Comparison of ENCODE assay signal across 9 cellular contexts in the genomic region with DNA sequence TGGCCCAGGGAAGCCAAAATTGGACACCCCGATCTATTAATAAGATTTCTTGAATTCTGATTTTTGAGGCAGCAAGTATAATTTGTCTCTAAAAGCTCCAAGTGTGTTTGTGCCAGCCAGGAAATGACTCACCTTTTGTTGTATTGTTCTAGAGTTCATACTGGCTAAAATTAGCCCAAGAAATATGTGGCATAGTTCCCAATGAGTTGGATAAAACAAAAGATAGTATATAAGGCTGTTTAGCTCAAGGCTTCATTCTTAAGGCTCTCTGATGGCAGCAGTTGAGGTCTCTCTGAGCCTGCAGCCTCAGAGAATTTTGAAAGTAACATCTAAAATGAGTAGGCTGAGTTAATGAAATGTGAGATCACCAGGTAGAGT. TPM values are rescaled to one million over a fixed set of nuclear protein-coding genes. Genes with fewer than 3 reads are reported as not detected.
A peak's percentile ranks its signal among the peaks of the same experiment; 100 is the strongest.
DNase-seq lines count a peak whose midpoint lies in the region; ATAC-seq and TF ChIP-seq lines count a peak whose summit lies in the region.
"Had no signal": no experiment of that assay in that cellular context is flagged by ENCODE, and none has a peak within 500 bp of the region (broad histone marks: within the 10 kb centered on the region; RNA-seq: fewer than 3 reads in every experiment).

No MANE protein-coding gene starts in this region.

- H2BK12ac ChIP-seq in H9 (ENCODE audit: insufficient read length, low read depth, low read length) (no peak overlapping the region), neuronal stem cell (ENCODE audit: low read length) (no peak overlapping the region)

- no peak overlapping the region for H4K5ac ChIP-seq in H9 (ENCODE audit: insufficient read length, low read depth, low read length)

- no peak overlapping the region for H3K23ac ChIP-seq in H9 (ENCODE audit: insufficient read length, low read depth, low read length)
- no peak overlapping the region for H3K23ac ChIP-seq in neuronal stem cell (ENCODE audit: low read depth, low read length, poor library complexity)

- no peaks in the 10 kb centered on the region for H3K9me3 ChIP-seq in H9 (ENCODE audit: control insufficient read depth, low read depth, low read length)
- H3K9me3 ChIP-seq in skeletal muscle satellite cell (replicated peaks; ENCODE audit: low read length), result no peaks in the 10 kb centered on the region
- no peaks in the 10 kb centered on the region for H3K9me3 ChIP-seq in neuronal stem cell (replicated peaks in 1 of 2; ENCODE audit: control insufficient read depth in 2 of 2, insufficient read depth in 1 of 2, low read depth in 1 of 2, low read length in 2 of 2)
- H3K9me3 ChIP-seq: ovary had no signal

- H3K27ac Mint-ChIP-seq in H9, result peak overlapping the region in 2 of 3 experiments; percentile 76 to 90; a peak in 3 of 7 replicates

- H2AFZ ChIP-seq in H9 (ENCODE audit: low read length), result no peak overlapping the region
- no peak overlapping the region for H2AFZ ChIP-seq in neuronal stem cell (ENCODE audit: low read length)

- no peak for DNase-seq in H9
- DNase-seq in SW480 (ENCODE audit: low spot score), result peak; percentile 67
- DNase-seq in fibroblast of villous mesenchyme (ENCODE audit: low read depth), result peak; percentile 53
- DNase-seq in KG1 (lab: John Stamatoyannopoulos, UW), result no peak
- DNase-seq in neuronal stem cell (ENCODE audit: low spot score), result no peak
- DNase-seq: NCI-H1930, ovary had no signal

- H3T11ph ChIP-seq in H9 (ENCODE audit: low read length), result no peak overlapping the region

- H4K20me1 ChIP-seq in H9 (ENCODE audit: control insufficient read depth, insufficient read depth, insufficient read length), result no peaks in the 10 kb centered on the region

- no peaks in the 10 kb centered on the region for H3K27me3 ChIP-seq in H9 (ENCODE audit: insufficient read depth, low read length)
- H3K27me3 ChIP-seq in skeletal muscle satellite cell (ENCODE audit: control insufficient read depth, insufficient read depth, low read length), result no peaks in the 10 kb centered on the region
- no peaks in the 10 kb centered on the region for H3K27me3 ChIP-seq in neuronal stem cell (ENCODE audit: control insufficient read depth in 3 of 3, insufficient read depth in 3 of 3, low read depth in 1 of 3, low read length in 3 of 3)
- H3K27me3 ChIP-seq: ovary had no signal

- H4K8ac ChIP-seq in H9 (replicated peaks; ENCODE audit: insufficient read length, low read depth, low read length) (no peak overlapping the region), neuronal stem cell (ENCODE audit: low read depth, low read length) (no peak overlapping the region)

- H3K4me3 ChIP-seq in fibroblast of villous mesenchyme (ENCODE audit: low read depth, low read length) (no peak overlapping the region), skeletal muscle satellite cell (ENCODE audit: low read length) (peak overlapping the region; percentile 21), neuronal stem cell (ENCODE audit: low read length in 2 of 2) (no peak overlapping the region)
- H3K4me3 ChIP-seq: ovary had no signal

- no peak overlapping the region for H3K4ac ChIP-seq in H9 (ENCODE audit: low read depth, low read length)
- no peak overlapping the region for H3K4ac ChIP-seq in neuronal stem cell (ENCODE audit: low read length)

- H3K79me2 ChIP-seq in H9 (ENCODE audit: insufficient read depth, low read length), result no peaks in the 10 kb centered on the region

- no peak overlapping the region for H2BK120ac ChIP-seq in H9 (ENCODE audit: low read depth, low read length, poor library complexity, severe bottlenecking)
- H2BK120ac ChIP-seq in neuronal stem cell (ENCODE audit: low read depth, low read length), result no peak overlapping the region

- H3K14ac ChIP-seq in H9 (ENCODE audit: insufficient read depth, low read length) (no peak overlapping the region), neuronal stem cell (ENCODE audit: low read length) (no peak overlapping the region)

- H3K4me1 ChIP-seq in H9 (ENCODE audit: insufficient read depth, low read length), result peaks cover 2% of the 10 kb centered on the region; the same call in 1 of the 2 replicates
- peaks cover 43% of the 10 kb centered on the region for H3K4me1 ChIP-seq in skeletal muscle satellite cell (ENCODE audit: control insufficient read depth, insufficient read depth, low read length)
- H3K4me1 ChIP-seq in neuronal stem cell (ENCODE audit: control insufficient read depth in 2 of 2, insufficient read depth in 1 of 2, low read depth in 1 of 2, low read length in 2 of 2), result no peaks in the 10 kb centered on the region

- H3K36me3 Mint-ChIP-seq in H9 (ENCODE audit: insufficient read depth in 1 of 3, low read depth in 3 of 3), result peaks cover 21 to 74% (median 62%) of the 10 kb centered on the region in 3 experiments; a peak in 6 of 7 replicates

- no peaks in the 10 kb centered on the region for H3K27me3 Mint-ChIP-seq in H9 (ENCODE audit: low read depth)

- no peak overlapping the region for H2BK20ac ChIP-seq in H9 (ENCODE audit: low read depth, low read length, poor library complexity, severe bottlenecking)

- H3K23me2 ChIP-seq in H9 (ENCODE audit: insufficient read length, low read depth, low read length, poor library complexity, severe bottlenecking), result no peaks in the 10 kb centered on the region

- no peak overlapping the region for H3K4me3 Mint-ChIP-seq in H9

- peaks cover 16 to 24% of the 10 kb centered on the region in 2 experiments for H3K4me1 Mint-ChIP-seq in H9

- H3K9ac ChIP-seq in H9 (ENCODE audit: extremely low read depth, insufficient read length, low read length) (no peak overlapping the region), skeletal muscle satellite cell (ENCODE audit: low read depth, low read length) (peak overlapping the region; percentile 65), neuronal stem cell (ENCODE audit: low read depth, low read length, poor library complexity) (no peak overlapping the region)

- H3K56ac ChIP-seq in H9 (ENCODE audit: insufficient read length, low read depth, low read length), result no peak overlapping the region

- H3K27ac ChIP-seq in H9 (ENCODE audit: insufficient read length, low read depth, low read length) (no peak overlapping the region), neuronal stem cell (replicated peaks; ENCODE audit: low read length) (no peak overlapping the region)
- H3K27ac ChIP-seq: ovary had no signal

- H2AK5ac ChIP-seq in H9 (ENCODE audit: insufficient read length, low read length) (no peak overlapping the region), neuronal stem cell (ENCODE audit: low read depth, low read length) (no peak overlapping the region)

- H3K18ac ChIP-seq in H9 (ENCODE audit: insufficient read length, low read depth, low read length) (no peak overlapping the region), neuronal stem cell (ENCODE audit: low read length) (no peak overlapping the region)

- TF ChIP-seq CTCF in H9 (conservative IDR thresholded peaks at IDR 0.05) (no peak), fibroblast of villous mesenchyme (IDR thresholded peaks at IDR 0.05; ENCODE audit: insufficient read depth, low read depth, low read length) (no peak)

- ATAC-seq in HG02623 (IDR thresholded peaks at IDR 0.05; ENCODE audit: unreplicated experiment), result no peak

- peaks cover 77% of the 10 kb centered on the region for H3K36me3 ChIP-seq in skeletal muscle satellite cell (ENCODE audit: insufficient read depth, low read length)
- peaks cover 29 to 98% of the 10 kb centered on the region in 2 donors for H3K36me3 ChIP-seq in neuronal stem cell (replicated peaks in 1 of 2; ENCODE audit: control insufficient read depth in 2 of 2, insufficient read depth in 2 of 2, low read length in 2 of 2)
- H3K36me3 ChIP-seq: ovary had no signal

- H3K79me1 ChIP-seq in H9 (ENCODE audit: insufficient read depth, low read depth, low read length, poor library complexity, severe bottlenecking) (no peaks in the 10 kb centered on the region), neuronal stem cell (ENCODE audit: low read depth, low read length) (no peaks in the 10 kb centered on the region)

- WGBS in H9 (ENCODE audit: extremely low coverage, insufficient read length, low lambda C conversion rate), result no CpG with 5 or more reads among the region's 1 CpG
- WGBS in neuronal stem cell (ENCODE audit: extremely low coverage in 2 of 2, insufficient read length in 2 of 2, insufficient replicate concordance in 1 of 2), 2 donors, result no CpG with 5 or more reads among the region's 1 CpG

- no peak overlapping the region for H2BK15ac ChIP-seq in H9 (ENCODE audit: low read depth, low read length)
- no peak overlapping the region for H2BK15ac ChIP-seq in neuronal stem cell (ENCODE audit: low read length)

- H2BK5ac ChIP-seq in H9 (ENCODE audit: insufficient read length, low read length), result no peak overlapping the region
- no peak overlapping the region for H2BK5ac ChIP-seq in neuronal stem cell (ENCODE audit: low read length)

- H4K91ac ChIP-seq in H9 (ENCODE audit: insufficient read length, low read depth, low read length) (no peak overlapping the region), neuronal stem cell (ENCODE audit: low read depth, low read length, poor library complexity) (no peak overlapping the region)

- H3K9me3 Mint-ChIP-seq in H9, result no peaks in the 10 kb centered on the region

- no peak overlapping the region for H3K4me2 ChIP-seq in H9 (ENCODE audit: insufficient read depth, insufficient read length, low read length)
- H3K4me2 ChIP-seq in skeletal muscle satellite cell (ENCODE audit: low read length), result peak overlapping the region; percentile 67
- H3K4me2 ChIP-seq in neuronal stem cell (ENCODE audit: insufficient read depth, low read length, poor library complexity, severe bottlenecking), result no peak overlapping the region

RNA-seq across cellular contexts. Expression of gene HMGXB3, which starts 21.6 kb away (rescaled TPM):
- 23.8 and 26.9 TPM in 2 replicates for total RNA-seq in H9 (2021)
- total RNA-seq in fibroblast of villous mesenchyme, result 45.3 and 49.6 TPM in 2 replicates
- total RNA-seq in skeletal muscle satellite cell (2012; rRNA removed), result 36.3 and 38.0 TPM in 2 replicates
- 17.8 TPM for polyA plus RNA-seq in neuronal stem cell (2013, experiment 1 of 2)
- 17.2 TPM for polyA plus RNA-seq in neuronal stem cell (2013, experiment 2 of 2)

RNA-seq across cellular contexts. Expression of gene TIGD6, which starts 21.7 kb away (rescaled TPM):
- total RNA-seq in H9 (2021), result 1.2 and 1.8 TPM in 2 replicates
- total RNA-seq in fibroblast of villous mesenchyme, result 4.7 and 6.1 TPM in 2 replicates
- 4.6 and 5.5 TPM in 2 replicates for total RNA-seq in skeletal muscle satellite cell (2012; rRNA removed)
- polyA plus RNA-seq in neuronal stem cell (2013, experiment 1 of 2), result 4.2 TPM
- polyA plus RNA-seq in neuronal stem cell (2013, experiment 2 of 2), result 3.6 TPM

Comparison
In these comparisons a context has a peak if more than half of its experiments do, and no peak if none do; other contexts are left out.
1. DNase-seq: peak in SW480 (single experiment) and fibroblast of villous mesenchyme (single experiment); none in H9 (single experiment), KG1 (single experiment) and neuronal stem cell (single experiment).